15 cellular contexts compared by ENCODE assay signal in genomic region chr4:120733054-120733453, GRCh38.
A peak's percentile ranks its signal among the peaks of the same experiment; 100 is the strongest.
DNase-seq lines count a peak whose midpoint lies in the region; ATAC-seq and TF ChIP-seq lines count a peak whose summit lies in the region.
"Had no signal": no experiment of that assay in that cellular context is flagged by ENCODE, and none has a peak within 500 bp of the region (broad histone marks: within the 10 kb centered on the region; RNA-seq: fewer than 3 reads in every experiment).

No MANE protein-coding gene starts in this region.

- H3K4me2 ChIP-seq in OCI-LY7 (ENCODE audit: low read length), result no peak overlapping the region

- H3K9me3 Mint-ChIP-seq in neural crest cell, result no peaks in the 10 kb centered on the region
- H3K9me3 Mint-ChIP-seq: CD4-positive, alpha-beta memory T cell had no signal

- H3K27ac Mint-ChIP-seq in neural crest cell (ENCODE audit: unreplicated experiment), result peak overlapping the region; percentile 69
- H3K27ac Mint-ChIP-seq: CD4-positive, alpha-beta memory T cell had no signal

- no TSS peak for BruUV-seq in OCI-LY7 (replicated peaks; lab: Mats Ljungman, UMichigan)

- H2AFZ ChIP-seq in OCI-LY7 (ENCODE audit: low read length), result peak overlapping the region; percentile 11; the same call in 1 of the 2 replicates

- ATAC-seq in left colon, result peak; percentile 75
- no peak for ATAC-seq in left lung
- no peak for ATAC-seq in HG02938 (IDR thresholded peaks at IDR 0.05; ENCODE audit: unreplicated experiment)
- ATAC-seq: HCT116 had no signal

- H3K4me1 Mint-ChIP-seq in neural crest cell, result no peaks in the 10 kb centered on the region
- H3K4me1 Mint-ChIP-seq: CD4-positive, alpha-beta memory T cell had no signal

- H3K27ac ChIP-seq in OCI-LY7 (ENCODE audit: low read depth, low read length, poor library complexity, severe bottlenecking) (no peak overlapping the region), left lung (no peak overlapping the region)

- TF ChIP-seq CTCF in OCI-LY7 (conservative IDR thresholded peaks at IDR 0.05; ENCODE audit: low read length), result no peak
- no peak for TF ChIP-seq CTCF in neural crest cell (conservative IDR thresholded peaks at IDR 0.05)
- TF ChIP-seq CTCF in left lung (IDR thresholded peaks at IDR 0.05), result no peak

- H3K36me3 ChIP-seq in OCI-LY7 (ENCODE audit: insufficient read depth, low read length), result no peaks in the 10 kb centered on the region
- H3K36me3 ChIP-seq in left lung, result peaks cover 0 to 7% of the 10 kb centered on the region in 2 donors

- CTCF ChIA-PET in OCI-LY7 (lab: Charles Lee; ENCODE audit: unreplicated experiment), result no interaction called here

- peaks cover 5% of the 10 kb centered on the region for H3K36me3 Mint-ChIP-seq in neural crest cell (ENCODE audit: low read depth)
- H3K36me3 Mint-ChIP-seq: CD4-positive, alpha-beta memory T cell had no signal

- H3K4me1 ChIP-seq in OCI-LY7 (ENCODE audit: insufficient read depth, low read length, poor library complexity, severe bottlenecking) (peaks cover 17% of the 10 kb centered on the region), left lung (no peaks in the 10 kb centered on the region)

- H3K27me3 ChIP-seq in left lung, result no peaks in the 10 kb centered on the region

- intact Hi-C loops in OCI-LY7 (cut with micrococcal nuclease; ENCODE audit: unreplicated experiment) (no loop called here), left colon (cut with DNase I, micrococcal nuclease) (no loop called here), left lung (cut with DNase I) (no loop called here)

- POLR2A ChIA-PET in OCI-LY7 (lab: Charles Lee), result interaction anchor here (0.6 to 3.2 kb wide), 6 partner anchors 7 to 33 kb away, joined by 3 to 9 read pairs (median 4); no protein-coding TSS in a partner anchor

- H4K20me1 ChIP-seq in OCI-LY7 (ENCODE audit: insufficient read depth, low read length), result no peaks in the 10 kb centered on the region

- H3K79me2 ChIP-seq in OCI-LY7 (ENCODE audit: insufficient read depth, low read depth, low read length), result no peaks in the 10 kb centered on the region

- no peak overlapping the region for H3K4me3 Mint-ChIP-seq in neural crest cell

- H3K27me3 Mint-ChIP-seq in neural crest cell (ENCODE audit: low read depth), result no peaks in the 10 kb centered on the region

- no peaks in the 10 kb centered on the region for H3K9me2 ChIP-seq in OCI-LY7 (ENCODE audit: insufficient read depth, low read length)

- H3K9me3 ChIP-seq in OCI-LY7 (ENCODE audit: low read length), result no peaks in the 10 kb centered on the region
- H3K9me3 ChIP-seq in left lung, result no peaks in the 10 kb centered on the region

- DNase-seq in OCI-LY7 (ENCODE audit: low spot score) (no peak), left colon (no peak), neural crest cell (ENCODE audit: low read depth, low spot score) (no peak), left lung (no peak), GDM1 (lab: John Stamatoyannopoulos, UW) (no peak)
- DNase-seq in effector CD8-positive, alpha-beta T cell (lab: John Stamatoyannopoulos, UW), result no peak
- DNase-seq: C1 segment of cervical spinal cord; Calu3; CD4-positive, alpha-beta memory T cell; COR-L47; DMS53; DMS79 treated with DMSO at 0.1 percent for 48 hours; H7 had no signal

- H3K4me3 ChIP-seq in OCI-LY7 (ENCODE audit: low read depth, low read length, poor library complexity, severe bottlenecking), result no peak overlapping the region
- H3K4me3 ChIP-seq in left lung, result no peak overlapping the region
